ENCODE assay signal across 8 cellular contexts in genomic region chr10:122701652-122702051, GRCh38. TPM values are rescaled to one million over a fixed set of nuclear protein-coding genes. Genes with fewer than 3 reads are reported as not detected.
"Had no signal": no experiment of that assay in that cellular context is flagged by ENCODE, and none has a peak within 500 bp of the region (broad histone marks: within the 10 kb centered on the region; RNA-seq: fewer than 3 reads in every experiment).

No MANE protein-coding gene starts in this region.

- H3K4me1 ChIP-seq: HAP-1 had no signal

- ATAC-seq: HCT116, HepG2 had no signal

- H3K36me3 ChIP-seq: HAP-1 had no signal

- H3K9me3 ChIP-seq: HAP-1 had no signal

- H3K27ac ChIP-seq: HL-60 had no signal

- H3K4me3 ChIP-seq: GM23338, HAP-1 had no signal

- DNase-seq: HFFc6 had no signal

RNA-seq across cellular contexts. Expression of gene C10orf120, which starts 2.0 kb away (rescaled TPM):
- total RNA-seq: GM23338, H1, HepG2, HFFc6, HT1080 had no signal
